Comparison of ENCODE assay signal across 11 cellular contexts in the genomic region with DNA sequence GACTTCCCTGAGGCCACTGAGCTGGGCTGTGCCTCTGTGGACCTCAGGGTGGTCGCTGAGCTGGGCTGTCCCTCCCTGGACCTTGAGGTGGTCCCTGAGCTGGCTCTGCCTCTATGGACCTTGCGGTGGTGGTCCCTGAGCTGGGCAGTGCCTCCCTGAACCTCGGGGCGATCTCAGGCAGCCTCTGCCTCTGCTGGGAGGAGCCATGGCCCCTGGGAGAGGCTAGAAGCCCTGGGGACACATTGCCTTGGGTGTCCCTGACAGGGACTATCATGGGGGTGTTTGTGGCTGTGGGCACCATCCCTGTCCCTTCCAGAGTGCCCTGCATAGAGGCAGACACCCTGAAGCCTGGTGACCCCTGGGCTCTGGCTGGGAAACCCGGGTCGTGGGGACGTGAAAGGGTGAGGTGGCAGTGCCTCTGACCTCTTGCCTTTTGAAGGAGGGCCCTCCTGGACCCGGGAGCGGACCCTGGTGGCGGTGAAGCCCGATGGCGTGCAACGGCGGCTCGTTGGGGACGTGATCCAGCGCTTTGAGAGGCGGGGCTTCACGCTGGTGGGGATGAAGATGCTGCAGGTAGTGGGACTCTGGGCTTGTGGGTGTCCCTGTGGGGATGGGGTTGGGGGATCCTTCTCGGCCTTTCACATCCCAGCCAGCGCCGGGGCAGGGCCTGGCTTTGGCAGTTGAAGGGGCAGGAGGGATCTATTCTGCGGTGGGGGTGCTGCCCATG. TPM values are rescaled to one million over a fixed set of nuclear protein-coding genes. Genes with fewer than 3 reads are reported as not detected.
DNase-seq lines count a peak whose midpoint lies in the region; ATAC-seq and TF ChIP-seq lines count a peak whose summit lies in the region.
"Had no signal": no experiment of that assay in that cellular context is flagged by ENCODE, and none has a peak within 500 bp of the region (broad histone marks: within the 10 kb centered on the region; RNA-seq: fewer than 3 reads in every experiment).

No MANE protein-coding gene starts in this region.

- H3K4me1 ChIP-seq in mammary epithelial cell (ENCODE audit: insufficient read depth, low read length) (peaks cover 6% of the 10 kb centered on the region), mesenchymal stem cell (ENCODE audit: control insufficient read depth, insufficient read depth, low read depth, low read length) (peaks cover 30% of the 10 kb centered on the region), thoracic aorta (ENCODE audit: control insufficient read depth in 1 of 2, low read depth in 2 of 2) (peaks cover 0 to 31% of the 10 kb centered on the region in 2 donors)

- H3K14ac ChIP-seq in mesenchymal stem cell (ENCODE audit: low read length in 2 of 2): no peak overlapping the region

- H3K79me2 ChIP-seq in mammary epithelial cell (ENCODE audit: insufficient read depth, low read length): peaks cover 8% of the 10 kb centered on the region

- peaks cover 7% of the 10 kb centered on the region for H3K4me1 Mint-ChIP-seq in MCF 10A (ENCODE audit: insufficient read depth, unreplicated experiment)
- peaks cover 14% of the 10 kb centered on the region for H3K4me1 Mint-ChIP-seq in activated T-helper 2 cell treated with anti-CD3 and anti-CD28 coated beads, Interferon-gamma antibody, Interleukin-2, Interleukin-4, amounts not matched to agents 10 μg/mL and 5 μg/mL and 100 μg/mL, durations not matched to agents 14 hours and 24 hours and 36 hours (ENCODE audit: low read depth)

- H3K4ac ChIP-seq in mesenchymal stem cell (ENCODE audit: low read depth in 1 of 2, low read length in 2 of 2): peak overlapping the region; percentile 3 to 71

- H3K79me1 ChIP-seq in mesenchymal stem cell (replicated peaks; ENCODE audit: low read length, poor library complexity, severe bottlenecking): peaks cover 10% of the 10 kb centered on the region

- no peak overlapping the region for H2BK5ac ChIP-seq in mesenchymal stem cell (ENCODE audit: low read depth, low read length, poor library complexity, severe bottlenecking)

- POLR2A ChIA-PET in MCF 10A (lab: Yijun Ruan, JAX): no interaction called here

- dilution Hi-C loops in mammary epithelial cell (cut with HindIII; ENCODE audit: low sequenced_read_pairs): no loop called here

- H2BK120ac ChIP-seq in mesenchymal stem cell (ENCODE audit: low read depth, low read length): no peak overlapping the region

- intact Hi-C loops in MCF 10A (cut with micrococcal nuclease): no loop called here
- intact Hi-C loops in mammary epithelial cell (cut with micrococcal nuclease): no loop called here
- intact Hi-C loops in activated T-helper 2 cell treated with anti-CD3 and anti-CD28 coated beads, Interferon-gamma antibody, Interleukin-2, Interleukin-4, amounts not matched to agents 10 μg/mL and 5 μg/mL and 100 μg/mL, durations not matched to agents 14 hours and 24 hours and 36 hours (cut with micrococcal nuclease): loop anchor here (10.0 kb wide), 1 partner anchor 126 kb away; a partner anchor contains a TSS

- no peaks in the 10 kb centered on the region for H3K36me3 ChIP-seq in mammary epithelial cell (ENCODE audit: insufficient read depth, low read length)
- H3K36me3 ChIP-seq in mesenchymal stem cell (ENCODE audit: control insufficient read depth in 1 of 2, insufficient read depth in 2 of 2, low read depth in 1 of 2, low read length in 2 of 2): peaks cover 15 to 23% of the 10 kb centered on the region in 2 experiments
- H3K36me3 ChIP-seq in thoracic aorta: no peaks in the 10 kb centered on the region

- H3K4me2 ChIP-seq in mammary epithelial cell (ENCODE audit: insufficient read depth, low read depth, low read length) (no peak overlapping the region), mesenchymal stem cell (ENCODE audit: low read length, poor library complexity, severe bottlenecking) (no peak overlapping the region)

- peak overlapping the region in 1 of 2 experiments; percentile 50 for H3K18ac ChIP-seq in mesenchymal stem cell (ENCODE audit: low read depth in 1 of 2, low read length in 2 of 2)

- H3K9ac ChIP-seq in mammary epithelial cell (ENCODE audit: insufficient read depth, low read length) (no peak overlapping the region), mesenchymal stem cell (ENCODE audit: low read length) (peak overlapping the region; percentile 70)

- H2AFZ ChIP-seq in mammary epithelial cell (ENCODE audit: low read depth, low read length) (no peak overlapping the region), mesenchymal stem cell (ENCODE audit: low read depth, low read length) (no peak overlapping the region)

- H4K8ac ChIP-seq in mesenchymal stem cell (ENCODE audit: low read length): peak overlapping the region; percentile 95

- in situ Hi-C loops in mammary epithelial cell (cut with MboI; ENCODE audit: low sequenced_read_pairs in 2 of 2) (no loop called here), KBM-7 (cut with MboI; ENCODE audit: low pct_unique_long_range_greater_than_20kb, low sequenced_read_pairs) (no loop called here)

- H3K4me3 Mint-ChIP-seq in MCF 10A (ENCODE audit: unreplicated experiment): peak overlapping the region; percentile 58
- H3K4me3 Mint-ChIP-seq in activated T-helper 2 cell treated with anti-CD3 and anti-CD28 coated beads, Interferon-gamma antibody, Interleukin-2, Interleukin-4, amounts not matched to agents 10 μg/mL and 5 μg/mL and 100 μg/mL, durations not matched to agents 14 hours and 24 hours and 36 hours (ENCODE audit: low read depth): peak overlapping the region; percentile 69

- H3K27ac ChIP-seq in mammary epithelial cell (ENCODE audit: insufficient read depth, low read depth, low read length) (no peak overlapping the region), mesenchymal stem cell (ENCODE audit: low read length, poor library complexity, severe bottlenecking) (no peak overlapping the region), thoracic aorta (peak overlapping the region; percentile 77 to 81)
- H3K27ac ChIP-seq: C4-2B had no signal

- DNase-seq in MCF 10A (ENCODE audit: unreplicated experiment): no peak
- DNase-seq in mammary epithelial cell: no peak
- no peak for DNase-seq in activated T-helper 2 cell treated with anti-CD3 and anti-CD28 coated beads, Interferon-gamma antibody, Interleukin-2, Interleukin-4, amounts not matched to agents 10 μg/mL and 5 μg/mL and 100 μg/mL, durations not matched to agents 14 hours and 24 hours and 36 hours (ENCODE audit: low spot score)
- no peak for DNase-seq in mesenchymal stem cell
- no peak for DNase-seq in thoracic aorta (ENCODE audit: low spot score)
- DNase-seq in NCI-H1930 (lab: John Stamatoyannopoulos, UW): no peak
- no peak for DNase-seq in HPDE6-E6E7 (ENCODE audit: extremely low spot score)
- DNase-seq in KBM-7: no peak
- DNase-seq: dorsolateral prefrontal cortex, RPMI8226 had no signal

- no peak overlapping the region for H2BK15ac ChIP-seq in mesenchymal stem cell (ENCODE audit: low read depth, poor library complexity, severe bottlenecking)

- no peak for ATAC-seq in thoracic aorta (ENCODE audit: insufficient number of reproducible peaks, low FRiP score, low read depth)

- TF ChIP-seq CTCF in MCF 10A (IDR thresholded peaks at IDR 0.05; ENCODE audit: unreplicated experiment) (no peak), mammary epithelial cell (conservative IDR thresholded peaks at IDR 0.05 in 1 of 2, IDR thresholded peaks at IDR 0.05 in 1 of 2; ENCODE audit: extremely low read depth in 1 of 2, insufficient read depth in 1 of 2, low read depth in 1 of 2, low read length in 2 of 2) (no peak), thoracic aorta (IDR thresholded peaks at IDR 0.05) (no peak)

- peak overlapping the region; percentile 9 for H2AK5ac ChIP-seq in mesenchymal stem cell (ENCODE audit: low read length, severe bottlenecking)

- peaks cover 15% of the 10 kb centered on the region for H3K36me3 Mint-ChIP-seq in MCF 10A (ENCODE audit: insufficient read depth, unreplicated experiment)
- no peaks in the 10 kb centered on the region for H3K36me3 Mint-ChIP-seq in activated T-helper 2 cell treated with anti-CD3 and anti-CD28 coated beads, Interferon-gamma antibody, Interleukin-2, Interleukin-4, amounts not matched to agents 10 μg/mL and 5 μg/mL and 100 μg/mL, durations not matched to agents 14 hours and 24 hours and 36 hours (ENCODE audit: low read depth)

- H4K91ac ChIP-seq in mesenchymal stem cell (ENCODE audit: low read length): peak overlapping the region; percentile 85

- H3K9me3 ChIP-seq in mammary epithelial cell (replicated peaks; ENCODE audit: insufficient read depth, low read length) (no peaks in the 10 kb centered on the region), mesenchymal stem cell (ENCODE audit: control insufficient read depth, low read length) (no peaks in the 10 kb centered on the region), thoracic aorta (no peaks in the 10 kb centered on the region)

- no peak overlapping the region for H3K27ac Mint-ChIP-seq in MCF 10A (ENCODE audit: low read depth, unreplicated experiment)
- peak overlapping the region; percentile 24 for H3K27ac Mint-ChIP-seq in activated T-helper 2 cell treated with anti-CD3 and anti-CD28 coated beads, Interferon-gamma antibody, Interleukin-2, Interleukin-4, amounts not matched to agents 10 μg/mL and 5 μg/mL and 100 μg/mL, durations not matched to agents 14 hours and 24 hours and 36 hours

- H3K23ac ChIP-seq in mesenchymal stem cell (ENCODE audit: low read length in 2 of 2): no peak overlapping the region

- no peaks in the 10 kb centered on the region for H3K27me3 ChIP-seq in mammary epithelial cell (ENCODE audit: insufficient read depth, low read length)
- H3K27me3 ChIP-seq in mesenchymal stem cell (ENCODE audit: control insufficient read depth in 1 of 2, insufficient read depth in 1 of 2, low read length in 2 of 2): no peaks in the 10 kb centered on the region
- H3K27me3 ChIP-seq in thoracic aorta (replicated peaks; ENCODE audit: insufficient read depth): no peaks in the 10 kb centered on the region
- H3K27me3 ChIP-seq: dorsolateral prefrontal cortex had no signal

- H3K27me3 Mint-ChIP-seq in MCF 10A (ENCODE audit: insufficient read depth, unreplicated experiment): no peaks in the 10 kb centered on the region
- H3K27me3 Mint-ChIP-seq in activated T-helper 2 cell treated with anti-CD3 and anti-CD28 coated beads, Interferon-gamma antibody, Interleukin-2, Interleukin-4, amounts not matched to agents 10 μg/mL and 5 μg/mL and 100 μg/mL, durations not matched to agents 14 hours and 24 hours and 36 hours (ENCODE audit: low read depth): peaks cover 8% of the 10 kb centered on the region

- no peaks in the 10 kb centered on the region for H3K9me3 Mint-ChIP-seq in MCF 10A (ENCODE audit: unreplicated experiment)
- no peaks in the 10 kb centered on the region for H3K9me3 Mint-ChIP-seq in activated T-helper 2 cell treated with anti-CD3 and anti-CD28 coated beads, Interferon-gamma antibody, Interleukin-2, Interleukin-4, amounts not matched to agents 10 μg/mL and 5 μg/mL and 100 μg/mL, durations not matched to agents 14 hours and 24 hours and 36 hours

- 94% methylated on average over 18 of the region's 23 CpGs for WGBS in mammary epithelial cell (ENCODE audit: low coverage, missing lambda C conversion rate)
- WGBS in mesenchymal stem cell: 88% methylated on average over 23 of the region's 23 CpGs

- H3K4me3 ChIP-seq in mammary epithelial cell (replicated peaks in 1 of 3; ENCODE audit: insufficient read depth in 1 of 3, low read depth in 2 of 3, low read length in 3 of 3): no peak overlapping the region
- no peak overlapping the region for H3K4me3 ChIP-seq in mesenchymal stem cell (ENCODE audit: insufficient read depth in 1 of 2, low read depth in 1 of 2, low read length in 2 of 2)
- H3K4me3 ChIP-seq in thoracic aorta: no peak overlapping the region

- H2BK12ac ChIP-seq in mesenchymal stem cell (ENCODE audit: low read length in 2 of 2): no peak overlapping the region

- no peaks in the 10 kb centered on the region for H4K20me1 ChIP-seq in mammary epithelial cell (ENCODE audit: insufficient read depth, low read length)

- BruUV-seq in MCF 10A (replicated peaks; lab: Mats Ljungman, UMichigan): no TSS peak
- BruUV-seq in mammary epithelial cell (replicated peaks; lab: Mats Ljungman, UMichigan): no TSS peak

- CTCF ChIA-PET in MCF 10A (lab: Yijun Ruan, JAX) (interaction anchor here (0.8 kb wide), 1 partner anchor 28 kb away, joined by 3 read pairs; no protein-coding TSS in a partner anchor), mammary epithelial cell (lab: Charles Lee; ENCODE audit: low non-redundant PET) (no interaction called here)

RNA-seq across cellular contexts. Expression of a gene that starts 1.7 kb away (rescaled TPM):
- total RNA-seq in MCF 10A (2022) (71.9 and 76.8 TPM in 2 replicates), mammary epithelial cell (10 to 100 TPM; 64.7 to 74.4 TPM), thoracic aorta (10 to 100 TPM; 68.7 to 91.2 TPM)
- 88.6 TPM for polyA plus RNA-seq in mammary epithelial cell
- 35.0 TPM for polyA minus RNA-seq in mammary epithelial cell
- 78.4 and 84.2 TPM in 2 replicates for total RNA-seq in activated T-helper 2 cell treated with anti-CD3 and anti-CD28 coated beads, Interferon-gamma antibody, Interleukin-2, Interleukin-4, amounts not matched to agents 10 μg/mL and 5 μg/mL and 100 μg/mL, durations not matched to agents 14 hours and 24 hours and 36 hours
- polyA plus RNA-seq in mesenchymal stem cell (2013, experiment 1 of 2): 411 TPM
- 395 TPM for polyA plus RNA-seq in mesenchymal stem cell (2013, experiment 2 of 2)

RNA-seq across cellular contexts. Expression of a gene that starts 3.0 kb away (rescaled TPM):
- total RNA-seq in MCF 10A (2022): 29.0 and 37.2 TPM in 2 replicates
- 10 to 100 TPM; 19.2 to 26.6 TPM for total RNA-seq in mammary epithelial cell
- polyA plus RNA-seq in mammary epithelial cell: 14.5 TPM
- 10.2 TPM for polyA minus RNA-seq in mammary epithelial cell
- 18.9 and 20.9 TPM in 2 replicates for total RNA-seq in activated T-helper 2 cell treated with anti-CD3 and anti-CD28 coated beads, Interferon-gamma antibody, Interleukin-2, Interleukin-4, amounts not matched to agents 10 μg/mL and 5 μg/mL and 100 μg/mL, durations not matched to agents 14 hours and 24 hours and 36 hours
- polyA plus RNA-seq in mesenchymal stem cell (2013, experiment 1 of 2): 21.5 TPM
- 21.2 TPM for polyA plus RNA-seq in mesenchymal stem cell (2013, experiment 2 of 2)
- total RNA-seq in thoracic aorta: 10 to 100 TPM; 24.1 to 25.6 TPM

RNA-seq across cellular contexts. Expression of a gene that starts 16.9 kb away (rescaled TPM):
- 18.3 and 23.9 TPM in 2 replicates for total RNA-seq in MCF 10A (2022)
- total RNA-seq in mammary epithelial cell: 10 to 100 TPM; 31.3 to 44.5 TPM
- 73.2 TPM for polyA plus RNA-seq in mammary epithelial cell
- polyA minus RNA-seq in mammary epithelial cell: 77.1 TPM
- 34.3 and 36.7 TPM in 2 replicates for total RNA-seq in activated T-helper 2 cell treated with anti-CD3 and anti-CD28 coated beads, Interferon-gamma antibody, Interleukin-2, Interleukin-4, amounts not matched to agents 10 μg/mL and 5 μg/mL and 100 μg/mL, durations not matched to agents 14 hours and 24 hours and 36 hours
- 84.3 TPM for polyA plus RNA-seq in mesenchymal stem cell (2013, experiment 1 of 2)
- polyA plus RNA-seq in mesenchymal stem cell (2013, experiment 2 of 2): 88.5 TPM
- total RNA-seq in thoracic aorta: 10 to 100 TPM; 38.7 to 55.4 TPM

RNA-seq across cellular contexts. Expression of a gene that starts 26.7 kb away (rescaled TPM):
- total RNA-seq in MCF 10A (2022) (37.5 and 40.6 TPM in 2 replicates), mammary epithelial cell (10 to 100 TPM; 14.2 to 30.4 TPM), thoracic aorta (10 to 100 TPM; 70.1 to 71.1 TPM)
- 7.3 TPM for polyA plus RNA-seq in mammary epithelial cell
- polyA minus RNA-seq in mammary epithelial cell: 74.8 TPM
- total RNA-seq in activated T-helper 2 cell treated with anti-CD3 and anti-CD28 coated beads, Interferon-gamma antibody, Interleukin-2, Interleukin-4, amounts not matched to agents 10 μg/mL and 5 μg/mL and 100 μg/mL, durations not matched to agents 14 hours and 24 hours and 36 hours: 45.7 and 47.2 TPM in 2 replicates
- 15.0 TPM for polyA plus RNA-seq in mesenchymal stem cell (2013, experiment 1 of 2)
- polyA plus RNA-seq in mesenchymal stem cell (2013, experiment 2 of 2): 14.4 TPM

RNA-seq across cellular contexts. Expression of a gene that starts 28.4 kb away (rescaled TPM):
- total RNA-seq in MCF 10A (2022): 105 and 121 TPM in 2 replicates
- 10 to 100 TPM; 49.8 to 83.9 TPM for total RNA-seq in mammary epithelial cell
- 155 TPM for polyA plus RNA-seq in mammary epithelial cell
- polyA minus RNA-seq in mammary epithelial cell: 129 TPM
- total RNA-seq in activated T-helper 2 cell treated with anti-CD3 and anti-CD28 coated beads, Interferon-gamma antibody, Interleukin-2, Interleukin-4, amounts not matched to agents 10 μg/mL and 5 μg/mL and 100 μg/mL, durations not matched to agents 14 hours and 24 hours and 36 hours: 92.5 and 92.9 TPM in 2 replicates
- 82.6 TPM for polyA plus RNA-seq in mesenchymal stem cell (2013, experiment 1 of 2)
- polyA plus RNA-seq in mesenchymal stem cell (2013, experiment 2 of 2): 81.5 TPM
- 10 to 100 TPM; 33.2 to 59.2 TPM for total RNA-seq in thoracic aorta

Comparison
In these comparisons a context has a peak if more than half of its experiments do, and no peak if none do; other contexts are left out.
1. H3K27ac ChIP-seq: peak in thoracic aorta (2 of 2); none in mammary epithelial cell (single experiment) and mesenchymal stem cell (single experiment).